24 cellular contexts compared by ENCODE assay signal in the genomic region with DNA sequence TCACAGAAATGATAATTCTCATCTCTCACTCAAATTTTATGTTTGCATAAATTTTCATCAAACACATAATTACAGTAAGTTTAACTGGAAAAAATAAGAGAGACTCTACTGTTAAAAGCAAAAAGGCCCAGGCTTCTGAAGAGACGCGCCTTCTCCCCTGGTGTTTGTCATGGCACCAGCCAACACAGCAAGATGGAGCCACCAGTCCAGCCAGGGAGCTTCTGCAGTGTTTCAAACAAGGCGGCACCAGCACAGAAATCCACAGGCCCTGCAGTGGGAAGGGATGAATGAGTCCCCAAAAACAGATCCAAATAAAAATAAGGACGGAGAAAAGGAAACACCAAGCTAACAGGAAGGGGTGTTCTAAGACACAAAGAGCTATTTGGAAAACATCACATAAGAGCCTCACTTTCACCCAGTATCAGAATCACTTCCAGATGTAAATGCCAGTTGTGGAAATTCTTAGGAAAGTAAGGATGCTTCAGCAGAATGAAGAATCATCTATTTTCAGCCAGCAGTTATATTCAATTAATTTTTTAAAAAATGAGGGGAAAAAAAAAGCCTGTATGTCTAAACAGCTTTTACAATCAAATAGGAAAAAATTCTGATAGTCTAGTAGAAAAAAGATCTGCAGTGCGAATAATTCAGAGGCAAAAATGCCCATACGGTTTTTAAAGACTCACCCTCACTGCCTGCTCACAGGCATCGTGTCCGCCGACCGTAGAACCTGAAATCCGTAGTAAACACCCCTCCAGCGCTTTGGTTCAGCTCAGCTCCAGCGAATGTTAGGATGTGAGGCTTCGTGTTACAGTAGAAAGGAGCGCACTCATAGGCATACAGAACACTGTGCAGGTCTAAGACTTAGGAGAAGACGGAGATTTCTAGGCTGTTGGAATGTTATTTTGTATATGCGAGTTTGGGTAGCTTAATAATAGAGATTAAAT. TPM values are rescaled to one million over a fixed set of nuclear protein-coding genes. Genes with fewer than 3 reads are reported as not detected.
DNase-seq lines count a peak whose midpoint lies in the region; ATAC-seq and TF ChIP-seq lines count a peak whose summit lies in the region.
"Had no signal": no experiment of that assay in that cellular context is flagged by ENCODE, and none has a peak within 500 bp of the region (broad histone marks: within the 10 kb centered on the region; RNA-seq: fewer than 3 reads in every experiment).

No MANE protein-coding gene starts in this region.

- peak overlapping the region; percentile 59 for H2BK120ac ChIP-seq in trophoblast cell (ENCODE audit: insufficient read depth, low read length, poor library complexity)

- H2BK12ac ChIP-seq in trophoblast cell (ENCODE audit: low read length) = peak overlapping the region; percentile 44

- peak overlapping the region; percentile 25 for H3K4ac ChIP-seq in trophoblast cell (ENCODE audit: low read depth, low read length)

- H3K9me3 ChIP-seq in RWPE2 (ENCODE audit: severe bottlenecking) = no peaks in the 10 kb centered on the region
- peaks cover 12% of the 10 kb centered on the region for H3K9me3 ChIP-seq in endodermal cell (ENCODE audit: control insufficient read depth, low read length)
- H3K9me3 ChIP-seq in trophoblast cell (ENCODE audit: insufficient read depth, low read depth, low read length) = peaks cover 1% of the 10 kb centered on the region
- H3K9me3 ChIP-seq: gastrocnemius medialis, upper lobe of right lung had no signal

- H3K23ac ChIP-seq in trophoblast cell (ENCODE audit: low read length) = no peak overlapping the region

- H3K4me3 ChIP-seq in RWPE2 (ENCODE audit: severe bottlenecking) (no peak overlapping the region), endodermal cell (ENCODE audit: low read length) (no peak overlapping the region), trophoblast cell (ENCODE audit: low read depth, low read length) (no peak overlapping the region)
- H3K4me3 ChIP-seq: gastrocnemius medialis, skin epidermis, upper lobe of right lung had no signal

- no peaks in the 10 kb centered on the region for H3K27me3 ChIP-seq in RWPE2 (ENCODE audit: insufficient read depth, poor library complexity, severe bottlenecking)
- H3K27me3 ChIP-seq in endodermal cell (ENCODE audit: control insufficient read depth, insufficient read depth, low read length, poor library complexity, severe bottlenecking) = no peaks in the 10 kb centered on the region
- no peaks in the 10 kb centered on the region for H3K27me3 ChIP-seq in trophoblast cell (ENCODE audit: insufficient read depth, low read length)
- H3K27me3 ChIP-seq: gastrocnemius medialis, upper lobe of right lung had no signal

- H3K36me3 ChIP-seq in RWPE2 (ENCODE audit: low read depth) (peaks cover 73% of the 10 kb centered on the region), endodermal cell (ENCODE audit: control insufficient read depth, insufficient read depth, low read length) (peaks cover 87% of the 10 kb centered on the region), trophoblast cell (ENCODE audit: control insufficient read depth in 1 of 2, insufficient read depth in 2 of 2, low read length in 2 of 2) (peaks cover 36 to 40% of the 10 kb centered on the region in 2 experiments)

- WGBS in endodermal cell (ENCODE audit: insufficient coverage in 1 of 2, insufficient read length in 1 of 2), 2 experiments = 92 to 96% methylated on average over 16 to 17 of the region's 17 CpGs
- WGBS in trophoblast cell (ENCODE audit: extremely low coverage, insufficient coverage, insufficient read length) = 100% methylated on average over 2 of the region's 17 CpGs

- no peak overlapping the region for H2AFZ ChIP-seq in trophoblast cell (ENCODE audit: insufficient read depth, low read length, poor library complexity)

- H2BK5ac ChIP-seq in trophoblast cell (ENCODE audit: low read depth, low read length, poor library complexity) = peak overlapping the region; percentile 36

- H3K4me1 ChIP-seq in RWPE2 (ENCODE audit: insufficient read depth, poor library complexity, severe bottlenecking) = peaks cover 16% of the 10 kb centered on the region
- no peaks in the 10 kb centered on the region for H3K4me1 ChIP-seq in endodermal cell (ENCODE audit: control insufficient read depth, insufficient read depth, low read length)
- H3K4me1 ChIP-seq in trophoblast cell (ENCODE audit: control insufficient read depth in 1 of 2, insufficient read depth in 2 of 2, low read length in 2 of 2) = peaks cover 2 to 7% of the 10 kb centered on the region in 2 experiments
- H3K4me1 ChIP-seq: upper lobe of right lung had no signal

- H3K9ac ChIP-seq in endodermal cell (ENCODE audit: extremely low read depth, low read length, poor library complexity, severe bottlenecking) = no peak overlapping the region
- H3K9ac ChIP-seq in trophoblast cell (ENCODE audit: low read length) = no peak overlapping the region
- H3K9ac ChIP-seq: KMS-11 had no signal

- no peak overlapping the region for H4K12ac ChIP-seq in trophoblast cell (ENCODE audit: low read depth, low read length)

- H3K36me3 Mint-ChIP-seq in endodermal cell (ENCODE audit: low read depth) = peaks cover 64% of the 10 kb centered on the region

- no peak overlapping the region for H2AK5ac ChIP-seq in trophoblast cell (ENCODE audit: low read length)

- H4K91ac ChIP-seq in trophoblast cell (ENCODE audit: low read depth, low read length) = no peak overlapping the region

- H3K79me1 ChIP-seq in trophoblast cell (ENCODE audit: low read length) = peaks cover 9% of the 10 kb centered on the region

- H3K4me2 ChIP-seq in trophoblast cell (ENCODE audit: low read length) = no peak overlapping the region
- H3K4me2 ChIP-seq: KMS-11 had no signal

- H3K27me3 Mint-ChIP-seq in endodermal cell (ENCODE audit: insufficient read depth) = no peaks in the 10 kb centered on the region
- H3K27me3 Mint-ChIP-seq: activated CD4-positive, alpha-beta memory T cell treated with anti-CD3 and anti-CD28 coated beads, Interleukin-2, amount 10 ng/mL, durations not matched to agents 7 days and 5 days; stimulated activated memory B cell treated with anti-CD40 and anti-IgM and Interleukin-4, amounts not matched to agents 10 μg/mL and 1 μg/mL and 100 μg/mL, for 72 hours; T-cell had no signal

- ATAC-seq in RWPE2 (ENCODE audit: low read depth) (no peak), GM19324 (IDR thresholded peaks at IDR 0.05; ENCODE audit: low FRiP score, unreplicated experiment) (no peak), HG02885 (IDR thresholded peaks at IDR 0.05; ENCODE audit: poor library complexity, unreplicated experiment) (no peak), HG03342 (IDR thresholded peaks at IDR 0.05; ENCODE audit: unreplicated experiment) (no peak)
- ATAC-seq: gastrocnemius medialis; left ventricle myocardium superior; stimulated activated memory B cell treated with anti-CD40 and anti-IgM and Interleukin-4, amounts not matched to agents 10 μg/mL and 1 μg/mL and 100 μg/mL, for 72 hours; T-cell had no signal

- no peak overlapping the region for H3K18ac ChIP-seq in trophoblast cell (ENCODE audit: low read length)

- H3K4me3 Mint-ChIP-seq in endodermal cell = no peak overlapping the region
- H3K4me3 Mint-ChIP-seq: activated CD4-positive, alpha-beta memory T cell treated with anti-CD3 and anti-CD28 coated beads, Interleukin-2, amount 10 ng/mL, durations not matched to agents 7 days and 5 days; CD14-positive monocyte; stimulated activated memory B cell treated with anti-CD40 and anti-IgM and Interleukin-4, amounts not matched to agents 10 μg/mL and 1 μg/mL and 100 μg/mL, for 72 hours; T-cell had no signal

- TF ChIP-seq CTCF in RWPE2 (IDR thresholded peaks at IDR 0.05; ENCODE audit: poor library complexity, severe bottlenecking) (no peak), endodermal cell (conservative IDR thresholded peaks at IDR 0.05) (no peak)

- H3K79me2 ChIP-seq in trophoblast cell (ENCODE audit: control insufficient read depth, insufficient read depth, low read length, poor library complexity) = no peaks in the 10 kb centered on the region

- peak; percentile 33 for DNase-seq in activated CD8-positive, alpha-beta memory T cell treated with anti-CD3 and anti-CD28 coated beads for 24 hours
- no peak for DNase-seq in activated CD8-positive, alpha-beta memory T cell treated with anti-CD3 and anti-CD28 coated beads, Interleukin-2, amount 50 U/mL, for 48 hours
- no peak for DNase-seq in RWPE2 (ENCODE audit: low spot score)
- DNase-seq in endodermal cell = peak; percentile 56
- DNase-seq in trophoblast cell = peak in 1 of 2 donors; percentile 7
- DNase-seq: activated CD4-positive, alpha-beta memory T cell treated with anti-CD3 and anti-CD28 coated beads, Interleukin-2, amount 10 ng/mL, durations not matched to agents 7 days and 5 days; DND-41; gastrocnemius medialis; left ventricle myocardium superior; NCI-H1092 treated with DMSO at 0.1 percent for 48 hours; NCI-H2107; NCI-H748 treated with DMSO at 0.1 percent for 48 hours; RPMI8226; T-cell; WERI-Rb-1 had no signal

- H3K9me3 Mint-ChIP-seq in endodermal cell = peaks cover 2% of the 10 kb centered on the region
- H3K9me3 Mint-ChIP-seq: activated CD4-positive, alpha-beta memory T cell treated with anti-CD3 and anti-CD28 coated beads, Interleukin-2, amount 10 ng/mL, durations not matched to agents 7 days and 5 days; stimulated activated memory B cell treated with anti-CD40 and anti-IgM and Interleukin-4, amounts not matched to agents 10 μg/mL and 1 μg/mL and 100 μg/mL, for 72 hours; T-cell had no signal

- no peak overlapping the region for H4K8ac ChIP-seq in trophoblast cell (ENCODE audit: low read depth, low read length)

- H3K27ac ChIP-seq in RWPE2 (ENCODE audit: poor library complexity, severe bottlenecking) (peak overlapping the region; percentile 85), endodermal cell (ENCODE audit: low read depth, low read length) (no peak overlapping the region), trophoblast cell (ENCODE audit: low read depth, low read length) (peak overlapping the region; percentile 88)
- H3K27ac ChIP-seq: gastrocnemius medialis, HL-60, KMS-11, upper lobe of right lung, WERI-Rb-1 had no signal

- peak overlapping the region; percentile 87 for H3K27ac Mint-ChIP-seq in endodermal cell
- H3K27ac Mint-ChIP-seq: activated CD4-positive, alpha-beta memory T cell treated with anti-CD3 and anti-CD28 coated beads, Interleukin-2, amount 10 ng/mL, durations not matched to agents 7 days and 5 days; stimulated activated memory B cell treated with anti-CD40 and anti-IgM and Interleukin-4, amounts not matched to agents 10 μg/mL and 1 μg/mL and 100 μg/mL, for 72 hours; T-cell had no signal

- H3K14ac ChIP-seq in trophoblast cell (ENCODE audit: low read length) = no peak overlapping the region

- peaks cover 8% of the 10 kb centered on the region for H3K4me1 Mint-ChIP-seq in endodermal cell
- H3K4me1 Mint-ChIP-seq: activated CD4-positive, alpha-beta memory T cell treated with anti-CD3 and anti-CD28 coated beads, Interleukin-2, amount 10 ng/mL, durations not matched to agents 7 days and 5 days; CD14-positive monocyte; stimulated activated memory B cell treated with anti-CD40 and anti-IgM and Interleukin-4, amounts not matched to agents 10 μg/mL and 1 μg/mL and 100 μg/mL, for 72 hours; T-cell had no signal

RNA-seq across cellular contexts. Expression of a gene that starts 25.2 kb away (rescaled TPM):
- 10 to 100 TPM; 50.0 to 52.3 TPM for total RNA-seq in endodermal cell
- polyA plus RNA-seq in endodermal cell (2013, experiment 1 of 2) = 50.9 TPM
- polyA plus RNA-seq in endodermal cell (2013, experiment 2 of 2) = 45.1 TPM
- 38.0 and 38.5 TPM in 2 replicates for polyA plus RNA-seq in trophoblast cell (2013)

Comparison
In these comparisons a context has a peak if more than half of its experiments do, and no peak if none do; other contexts are left out.
1. DNase-seq: peak in activated CD8-positive, alpha-beta memory T cell treated with anti-CD3 and anti-CD28 coated beads for 24 hours (single experiment) and endodermal cell (single experiment); none in activated CD8-positive, alpha-beta memory T cell treated with anti-CD3 and anti-CD28 coated beads, Interleukin-2, amount 50 U/mL, for 48 hours (single experiment) and RWPE2 (single experiment).